ENCODE assay signal across 2 cellular contexts in the genomic region with DNA sequence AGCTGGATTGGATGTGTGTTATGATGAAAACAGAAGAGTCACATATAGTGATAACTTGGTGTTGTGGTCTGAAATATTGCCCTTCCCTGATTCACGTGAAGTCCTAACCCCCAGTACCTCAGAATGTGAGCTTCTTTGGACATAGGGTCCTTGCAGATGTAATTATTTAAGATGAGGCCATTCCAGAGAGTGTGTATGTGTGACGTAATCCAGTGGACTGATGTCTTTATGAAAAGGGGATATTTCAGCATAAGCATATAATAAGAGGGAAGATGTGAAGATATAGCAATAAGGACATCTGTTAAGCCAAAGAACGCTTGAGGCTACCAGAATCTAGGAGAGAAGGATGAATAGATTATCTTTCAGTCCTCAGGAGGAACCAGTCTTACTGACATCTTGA.
A peak's percentile ranks its signal among the peaks of the same experiment; 100 is the strongest.
TF ChIP-seq lines count a peak whose summit lies in the region.

No MANE protein-coding gene starts in this region.

TF ChIP-seq in HepG2, 621 proteins besides CTCF, POLR2A, EP300 and RAD21 (continued from another document):
- TF ChIP-seq GTF3A (CRISPR knock-in tag; conservative IDR thresholded peaks at IDR 0.05), result no peak
- 0 out of 2 replicates have a peak, but pooled peaks have one; percentile 32 for TF ChIP-seq CREB1 (IDR thresholded peaks at IDR 0.05)
- no peak for TF ChIP-seq CREB1 (CRISPR knock-in tag; IDR thresholded peaks at IDR 0.05)

TF ChIP-seq in SK-N-SH treated with all-trans-retinoic acid at 6 μM for 48 hours, 23 proteins besides CTCF, POLR2A, EP300 and RAD21 (continued from another document):
- TF ChIP-seq PATZ1 (CRISPR knock-in tag; IDR thresholded peaks at IDR 0.05; ENCODE audit: borderline replicate concordance) (no peak), ARNTL (CRISPR knock-in tag; IDR thresholded peaks at IDR 0.05; ENCODE audit: borderline replicate concordance, low read depth) (no peak), TCF4 (CRISPR knock-in tag; IDR thresholded peaks at IDR 0.05; ENCODE audit: borderline replicate concordance) (no peak), PPARA (CRISPR knock-in tag; IDR thresholded peaks at IDR 0.05; ENCODE audit: borderline replicate concordance) (no peak), GLIS3 (CRISPR knock-in tag; IDR thresholded peaks at IDR 0.05) (no peak), BACH2 (CRISPR knock-in tag; IDR thresholded peaks at IDR 0.05; ENCODE audit: borderline replicate concordance) (no peak), TOX (CRISPR knock-in tag; IDR thresholded peaks at IDR 0.05; ENCODE audit: borderline replicate concordance) (no peak), ZNF70 (CRISPR knock-in tag; IDR thresholded peaks at IDR 0.05) (no peak), ISL1 (CRISPR knock-in tag; IDR thresholded peaks at IDR 0.05) (no peak), ZFP3 (CRISPR knock-in tag; IDR thresholded peaks at IDR 0.05) (no peak), ZC3H10 (CRISPR knock-in tag; IDR thresholded peaks at IDR 0.05) (no peak), POU6F1 (CRISPR knock-in tag; IDR thresholded peaks at IDR 0.05; ENCODE audit: borderline replicate concordance, low read depth) (no peak)
- TF ChIP-seq, protein P1, sequence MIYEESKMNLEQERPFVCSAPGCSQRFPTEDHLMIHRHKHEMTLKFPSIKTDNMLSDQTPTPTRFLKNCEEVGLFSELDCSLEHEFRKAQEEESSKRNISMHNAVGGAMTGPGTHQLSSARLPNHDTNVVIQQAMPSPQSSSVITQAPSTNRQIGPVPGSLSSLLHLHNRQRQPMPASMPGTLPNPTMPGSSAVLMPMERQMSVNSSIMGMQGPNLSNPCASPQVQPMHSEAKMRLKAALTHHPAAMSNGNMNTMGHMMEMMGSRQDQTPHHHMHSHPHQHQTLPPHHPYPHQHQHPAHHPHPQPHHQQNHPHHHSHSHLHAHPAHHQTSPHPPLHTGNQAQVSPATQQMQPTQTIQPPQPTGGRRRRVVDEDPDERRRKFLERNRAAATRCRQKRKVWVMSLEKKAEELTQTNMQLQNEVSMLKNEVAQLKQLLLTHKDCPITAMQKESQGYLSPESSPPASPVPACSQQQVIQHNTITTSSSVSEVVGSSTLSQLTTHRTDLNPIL (CRISPR knock-in tag; IDR thresholded peaks at IDR 0.05; ENCODE audit: low read depth), result no peak
- TF ChIP-seq, protein P2, sequence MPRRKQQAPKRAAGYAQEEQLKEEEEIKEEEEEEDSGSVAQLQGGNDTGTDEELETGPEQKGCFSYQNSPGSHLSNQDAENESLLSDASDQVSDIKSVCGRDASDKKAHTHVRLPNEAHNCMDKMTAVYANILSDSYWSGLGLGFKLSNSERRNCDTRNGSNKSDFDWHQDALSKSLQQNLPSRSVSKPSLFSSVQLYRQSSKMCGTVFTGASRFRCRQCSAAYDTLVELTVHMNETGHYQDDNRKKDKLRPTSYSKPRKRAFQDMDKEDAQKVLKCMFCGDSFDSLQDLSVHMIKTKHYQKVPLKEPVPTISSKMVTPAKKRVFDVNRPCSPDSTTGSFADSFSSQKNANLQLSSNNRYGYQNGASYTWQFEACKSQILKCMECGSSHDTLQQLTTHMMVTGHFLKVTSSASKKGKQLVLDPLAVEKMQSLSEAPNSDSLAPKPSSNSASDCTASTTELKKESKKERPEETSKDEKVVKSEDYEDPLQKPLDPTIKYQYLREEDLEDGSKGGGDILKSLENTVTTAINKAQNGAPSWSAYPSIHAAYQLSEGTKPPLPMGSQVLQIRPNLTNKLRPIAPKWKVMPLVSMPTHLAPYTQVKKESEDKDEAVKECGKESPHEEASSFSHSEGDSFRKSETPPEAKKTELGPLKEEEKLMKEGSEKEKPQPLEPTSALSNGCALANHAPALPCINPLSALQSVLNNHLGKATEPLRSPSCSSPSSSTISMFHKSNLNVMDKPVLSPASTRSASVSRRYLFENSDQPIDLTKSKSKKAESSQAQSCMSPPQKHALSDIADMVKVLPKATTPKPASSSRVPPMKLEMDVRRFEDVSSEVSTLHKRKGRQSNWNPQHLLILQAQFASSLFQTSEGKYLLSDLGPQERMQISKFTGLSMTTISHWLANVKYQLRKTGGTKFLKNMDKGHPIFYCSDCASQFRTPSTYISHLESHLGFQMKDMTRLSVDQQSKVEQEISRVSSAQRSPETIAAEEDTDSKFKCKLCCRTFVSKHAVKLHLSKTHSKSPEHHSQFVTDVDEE (CRISPR knock-in tag; IDR thresholded peaks at IDR 0.05), result no peak
TF ChIP-seq in SK-N-SH treated with all-trans-retinoic acid at 6 μM for 48 hours: peak in this region for 0.
